8 cellular contexts compared by ENCODE assay signal in genomic region chr12:67630373-67631088, GRCh38. TPM values are rescaled to one million over a fixed set of nuclear protein-coding genes. Genes with fewer than 3 reads are reported as not detected.
DNase-seq lines count a peak whose midpoint lies in the region; ATAC-seq and TF ChIP-seq lines count a peak whose summit lies in the region.
"Had no signal": no experiment of that assay in that cellular context is flagged by ENCODE, and none has a peak within 500 bp of the region (broad histone marks: within the 10 kb centered on the region; RNA-seq: fewer than 3 reads in every experiment).

No MANE protein-coding gene starts in this region.

- 41 to 68% methylated on average over 7 of the region's 7 CpGs for WGBS in sigmoid colon, 2 donors

- ATAC-seq in HG03064 (IDR thresholded peaks at IDR 0.05; ENCODE audit: low read depth, unreplicated experiment) (peak; percentile 97), left lobe of liver (peak; percentile 44)

- H3K4me1 ChIP-seq in sigmoid colon: no peaks in the 10 kb centered on the region

- no peaks in the 10 kb centered on the region for H3K27me3 ChIP-seq in sigmoid colon
- H3K27me3 ChIP-seq: upper lobe of left lung had no signal

- H3K9me3 ChIP-seq in sigmoid colon: no peaks in the 10 kb centered on the region
- H3K9me3 ChIP-seq: upper lobe of left lung had no signal

- intact Hi-C loops in sigmoid colon (cut with DNase I): no loop called here

- no peak overlapping the region for H3K27ac ChIP-seq in sigmoid colon

- no peak for TF ChIP-seq POLR2A in sigmoid colon (IDR thresholded peaks at IDR 0.05)

- H3K4me3 ChIP-seq in sigmoid colon: no peak overlapping the region
- H3K4me3 ChIP-seq: upper lobe of left lung had no signal

- no peak for TF ChIP-seq CTCF in sigmoid colon (IDR thresholded peaks at IDR 0.05)

- no peak for TF ChIP-seq EP300 in sigmoid colon (IDR thresholded peaks at IDR 0.05)

- no peaks in the 10 kb centered on the region for H3K36me3 ChIP-seq in sigmoid colon
- H3K36me3 ChIP-seq: upper lobe of left lung had no signal

- peak; percentile 32 for DNase-seq in GM19240 (ENCODE audit: insufficient read length, low spot score)
- peak; percentile 70 for DNase-seq in RPMI8226
- peak; percentile 81 for DNase-seq in activated effector memory CD4-positive, alpha-beta T cell treated with Interleukin-2 at 50 U/mL for 16 hours
- no peak for DNase-seq in left lobe of liver (ENCODE audit: low spot score)
- DNase-seq in stimulated activated CD8-positive, alpha-beta memory T cell treated with anti-CD3 and anti-CD28 coated beads, Interleukin-7, amount 100 ng/mL, for 4 hours (ENCODE audit: low read depth in 2 of 2): peak; percentile 72 to 73
- no peak for DNase-seq in sigmoid colon

RNA-seq across cellular contexts. Expression of gene DYRK2, which starts 18.0 kb away (rescaled TPM):
- total RNA-seq in left lobe of liver (10.7 TPM), sigmoid colon (10 to 100 TPM; 17.6 to 32.4 (median 23.3) TPM)
- polyA plus RNA-seq in sigmoid colon: 10 to 100 TPM; 22.8 to 32.8 (median 26.1) TPM

Comparison
In these comparisons a context has a peak if more than half of its experiments do, and no peak if none do; other contexts are left out.
1. DNase-seq: peak in GM19240 (single experiment), RPMI8226 (single experiment), activated effector memory CD4-positive, alpha-beta T cell treated with Interleukin-2 at 50 U/mL for 16 hours (single experiment) and stimulated activated CD8-positive, alpha-beta memory T cell treated with anti-CD3 and anti-CD28 coated beads, Interleukin-7, amount 100 ng/mL, for 4 hours (2 of 2); none in left lobe of liver (single experiment) and sigmoid colon (single experiment).